ENCODE assay signal across 21 cellular contexts in the genomic region with DNA sequence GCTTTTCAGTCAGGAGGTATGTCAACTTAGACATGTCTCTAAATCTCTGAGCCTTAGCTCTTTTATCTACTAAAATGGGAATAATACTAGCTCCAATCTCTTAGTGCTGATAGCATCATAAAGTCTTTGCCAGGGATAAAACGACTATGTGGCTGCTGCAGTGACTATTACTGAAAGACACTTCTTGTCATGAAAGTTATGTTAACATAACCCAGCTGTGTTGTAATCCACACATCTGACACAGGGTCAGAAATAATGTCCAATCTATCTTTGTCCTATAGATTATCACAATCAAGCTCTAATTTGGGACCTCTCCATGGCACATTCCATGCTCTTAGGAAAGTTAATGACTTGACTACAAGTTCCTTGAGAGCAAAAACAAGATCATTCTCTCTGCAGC.
"Had no signal": no experiment of that assay in that cellular context is flagged by ENCODE, and none has a peak within 500 bp of the region (broad histone marks: within the 10 kb centered on the region; RNA-seq: fewer than 3 reads in every experiment).

No MANE protein-coding gene starts in this region.

- DNase-seq: activated CD4-positive, alpha-beta T cell treated with anti-CD3 and anti-CD28 coated beads, Interleukin-2, amount 50 U/mL, for 48 hours; activated CD8-positive, alpha-beta memory T cell treated with anti-CD3 and anti-CD28 coated beads, Interleukin-2, amount 50 U/mL, for 48 hours; activated naive CD4-positive, alpha-beta T cell treated with Interleukin-2 at 50 U/mL for 16 hours; activated T-cell treated with anti-CD3 and anti-CD28 coated beads, Interleukin-2, amount 50 U/mL, for 48 hours; aorta; caudate nucleus; dermis blood vessel endothelial cell; effector CD8-positive, alpha-beta T cell; erythroblast; foreskin fibroblast; heart right ventricle; kidney; lower lobe of right lung; naive B cell; sigmoid colon; stimulated activated CD4-positive, alpha-beta T cell treated with anti-CD3 and anti-CD28 coated beads, Interleukin-4, amount 100 ng/mL, for 24 hours; stimulated activated naive CD8-positive, alpha-beta T cell treated with anti-CD3 and anti-CD28 coated beads, Interleukin-15, Interleukin-2, amounts not matched to agents 100 U/mL and 50 U/mL, for 24 hours; T-helper 1 cell; T-helper 9 cell; upper lobe of left lung had no signal

- H3K9me3 ChIP-seq: heart right ventricle, lower lobe of right lung, sigmoid colon, upper lobe of left lung had no signal

- H3K36me3 ChIP-seq: heart right ventricle, lower lobe of right lung, sigmoid colon, upper lobe of left lung had no signal

- H3K4me3 ChIP-seq: heart right ventricle, lower lobe of right lung, sigmoid colon, upper lobe of left lung had no signal

- H3K36me3 Mint-ChIP-seq: brain, naive B cell had no signal

- H3K27ac Mint-ChIP-seq: brain had no signal

- H3K27me3 Mint-ChIP-seq: naive B cell had no signal

- ATAC-seq: heart right ventricle; lower lobe of right lung; stimulated activated naive CD8-positive, alpha-beta T cell treated with anti-CD3 and anti-CD28 coated beads, Interleukin-15, Interleukin-2, amounts not matched to agents 100 U/mL and 50 U/mL, for 24 hours had no signal

- H3K27ac ChIP-seq: heart right ventricle, lower lobe of right lung, sigmoid colon, upper lobe of left lung had no signal

- H3K4me3 Mint-ChIP-seq: brain had no signal

- H3K9me3 Mint-ChIP-seq: brain had no signal

- H3K27me3 ChIP-seq: heart right ventricle, sigmoid colon, upper lobe of left lung had no signal
